In genomic region chr1:116252785-116253184, GRCh38 we compare ENCODE assay signal across 15 cellular contexts.
A peak's percentile ranks its signal among the peaks of the same experiment; 100 is the strongest.
DNase-seq lines count a peak whose midpoint lies in the region; ATAC-seq and TF ChIP-seq lines count a peak whose summit lies in the region.
"Had no signal": no experiment of that assay in that cellular context is flagged by ENCODE, and none has a peak within 500 bp of the region (broad histone marks: within the 10 kb centered on the region; RNA-seq: fewer than 3 reads in every experiment).

No MANE protein-coding gene starts in this region.

- H2BK5ac ChIP-seq in H9 (ENCODE audit: insufficient read length, low read length) = no peak overlapping the region

- no peak overlapping the region for H2BK15ac ChIP-seq in H9 (ENCODE audit: low read depth, low read length)

- H2AK5ac ChIP-seq in H9 (ENCODE audit: insufficient read length, low read length) = no peak overlapping the region

- no peaks in the 10 kb centered on the region for H3K79me1 ChIP-seq in H9 (ENCODE audit: insufficient read depth, low read depth, low read length, poor library complexity, severe bottlenecking)

- no peak overlapping the region for H3K56ac ChIP-seq in H9 (ENCODE audit: insufficient read length, low read depth, low read length)

- no peak overlapping the region for H2BK12ac ChIP-seq in H9 (ENCODE audit: insufficient read length, low read depth, low read length)

- H3K27ac Mint-ChIP-seq in H9 = no peak overlapping the region
- H3K27ac Mint-ChIP-seq: CD14-positive monocyte; CD8-positive, alpha-beta memory T cell had no signal

- H3K4me1 ChIP-seq in OCI-LY7 (ENCODE audit: insufficient read depth, low read length, poor library complexity, severe bottlenecking) (peaks cover 54% of the 10 kb centered on the region), H9 (ENCODE audit: insufficient read depth, low read length) (no peaks in the 10 kb centered on the region)
- H3K4me1 ChIP-seq: A549 had no signal

- intact Hi-C loops in OCI-LY7 (cut with micrococcal nuclease; ENCODE audit: unreplicated experiment) = no loop called here

- H3K9me3 Mint-ChIP-seq in H9 = no peaks in the 10 kb centered on the region; a peak in 1 of 5 replicates
- H3K9me3 Mint-ChIP-seq: CD8-positive, alpha-beta memory T cell had no signal

- TF ChIP-seq CTCF in OCI-LY7 (conservative IDR thresholded peaks at IDR 0.05; ENCODE audit: low read length) (no peak), H9 (conservative IDR thresholded peaks at IDR 0.05) (no peak)

- H3K18ac ChIP-seq in H9 (ENCODE audit: insufficient read length, low read depth, low read length) = no peak overlapping the region

- no peak overlapping the region for H3T11ph ChIP-seq in H9 (ENCODE audit: low read length)

- DNase-seq in NCI-H82 (lab: John Stamatoyannopoulos, UW) (peak; percentile 60), NCI-H82 treated with DMSO at 0.1 percent for 48 hours (lab: John Stamatoyannopoulos, UW; ENCODE audit: unreplicated experiment) (no peak), LHCN-M2 (ENCODE audit: low read depth) (peak; percentile 8), OCI-LY7 (ENCODE audit: low spot score) (peak; percentile 35), H9 (no peak), HuH-7 (ENCODE audit: low spot score) (no peak)
- DNase-seq: CD8-positive, alpha-beta memory T cell; DND-41; GDM1 had no signal

- BruUV-seq in OCI-LY7 (replicated peaks; lab: Mats Ljungman, UMichigan) = no TSS peak

- H4K8ac ChIP-seq in H9 (replicated peaks; ENCODE audit: insufficient read length, low read depth, low read length) = no peak overlapping the region

- H3K36me3 Mint-ChIP-seq in H9 (ENCODE audit: insufficient read depth in 1 of 3, low read depth in 3 of 3) = no peaks in the 10 kb centered on the region
- H3K36me3 Mint-ChIP-seq: CD14-positive monocyte had no signal

- no peak overlapping the region for H3K14ac ChIP-seq in H9 (ENCODE audit: insufficient read depth, low read length)

- peaks cover 8% of the 10 kb centered on the region; the same call in 1 of the 2 replicates for H3K9me3 ChIP-seq in OCI-LY7 (ENCODE audit: low read length)
- H3K9me3 ChIP-seq in H9 (ENCODE audit: control insufficient read depth, low read depth, low read length) = no peaks in the 10 kb centered on the region
- H3K9me3 ChIP-seq: A549 had no signal

- ATAC-seq in GM18502 (IDR thresholded peaks at IDR 0.05; ENCODE audit: poor library complexity, unreplicated experiment) = no peak
- ATAC-seq: A549, HCT116, K562 had no signal

- H3K27me3 Mint-ChIP-seq in H9 (ENCODE audit: low read depth) = peaks cover 1% of the 10 kb centered on the region; the same call in 1 of the 2 replicates

- POLR2A ChIA-PET in OCI-LY7 (lab: Charles Lee) = no interaction called here

- H3K4me3 Mint-ChIP-seq in H9 = no peak overlapping the region
- H3K4me3 Mint-ChIP-seq: CD14-positive monocyte; CD8-positive, alpha-beta memory T cell had no signal

- H3K23ac ChIP-seq in H9 (ENCODE audit: insufficient read length, low read depth, low read length) = no peak overlapping the region

- no peak overlapping the region for H3K27ac ChIP-seq in OCI-LY7 (ENCODE audit: low read depth, low read length, poor library complexity, severe bottlenecking)
- H3K27ac ChIP-seq in H9 (ENCODE audit: insufficient read length, low read depth, low read length) = no peak overlapping the region
- H3K27ac ChIP-seq: A549, HL-60 had no signal

- H3K4ac ChIP-seq in H9 (ENCODE audit: low read depth, low read length) = no peak overlapping the region

- no peak overlapping the region for H3K4me3 ChIP-seq in OCI-LY7 (ENCODE audit: low read depth, low read length, poor library complexity, severe bottlenecking)
- H3K4me3 ChIP-seq: A549, K562 had no signal

- no peaks in the 10 kb centered on the region for H3K9me2 ChIP-seq in OCI-LY7 (ENCODE audit: insufficient read depth, low read length)

- CTCF ChIA-PET in OCI-LY7 (lab: Charles Lee; ENCODE audit: unreplicated experiment) = no interaction called here

- H3K36me3 ChIP-seq in OCI-LY7 (ENCODE audit: insufficient read depth, low read length) = no peaks in the 10 kb centered on the region

- no peak overlapping the region for H2BK20ac ChIP-seq in H9 (ENCODE audit: low read depth, low read length, poor library complexity, severe bottlenecking)

- H3K9ac ChIP-seq in H9 (ENCODE audit: extremely low read depth, insufficient read length, low read length) = no peak overlapping the region

- no peaks in the 10 kb centered on the region for H3K27me3 ChIP-seq in H9 (ENCODE audit: insufficient read depth, low read length)

- H3K4me2 ChIP-seq in OCI-LY7 (ENCODE audit: low read length) (peak overlapping the region; percentile 42), H9 (ENCODE audit: insufficient read depth, insufficient read length, low read length) (no peak overlapping the region)
- H3K4me2 ChIP-seq: A549 had no signal

- H4K20me1 ChIP-seq in OCI-LY7 (ENCODE audit: insufficient read depth, low read length) (no peaks in the 10 kb centered on the region), H9 (ENCODE audit: control insufficient read depth, insufficient read depth, insufficient read length) (no peaks in the 10 kb centered on the region)

- H3K4me1 Mint-ChIP-seq in H9 = peaks cover 7 to 10% of the 10 kb centered on the region in 2 experiments
- H3K4me1 Mint-ChIP-seq: CD8-positive, alpha-beta memory T cell had no signal

- H4K91ac ChIP-seq in H9 (ENCODE audit: insufficient read length, low read depth, low read length) = no peak overlapping the region

- H2BK120ac ChIP-seq in H9 (ENCODE audit: low read depth, low read length, poor library complexity, severe bottlenecking) = no peak overlapping the region

- H2AFZ ChIP-seq in OCI-LY7 (ENCODE audit: low read length) (no peak overlapping the region), H9 (ENCODE audit: low read length) (no peak overlapping the region)

- H3K79me2 ChIP-seq in OCI-LY7 (ENCODE audit: insufficient read depth, low read depth, low read length) = no peaks in the 10 kb centered on the region
- H3K79me2 ChIP-seq in H9 (ENCODE audit: insufficient read depth, low read length) = no peaks in the 10 kb centered on the region

- no peaks in the 10 kb centered on the region for H3K23me2 ChIP-seq in H9 (ENCODE audit: insufficient read length, low read depth, low read length, poor library complexity, severe bottlenecking)

- H4K5ac ChIP-seq in H9 (ENCODE audit: insufficient read length, low read depth, low read length) = no peak overlapping the region

Comparison
In these comparisons a context has a peak if more than half of its experiments do, and no peak if none do; other contexts are left out.
1. DNase-seq: peak in NCI-H82 (single experiment), LHCN-M2 (single experiment) and OCI-LY7 (single experiment); none in NCI-H82 treated with DMSO at 0.1 percent for 48 hours (single experiment), H9 (single experiment) and HuH-7 (single experiment).